2 cellular contexts compared by ENCODE assay signal in genomic region chr13:93296584-93296983, GRCh38.
TF ChIP-seq lines count a peak whose summit lies in the region.

No MANE protein-coding gene starts in this region.

TF ChIP-seq in IMR-90, 13 proteins besides CTCF, POLR2A, EP300 and RAD21:
- TF ChIP-seq CHD1 (IDR thresholded peaks at IDR 0.05; ENCODE audit: low read depth, low read length) (no peak), ELK1 (IDR thresholded peaks at IDR 0.05; ENCODE audit: borderline replicate concordance, low read depth, low read length) (no peak), BHLHE40 (IDR thresholded peaks at IDR 0.05; ENCODE audit: low read depth, low read length) (no peak), RCOR1 (IDR thresholded peaks at IDR 0.05; ENCODE audit: insufficient replicate concordance, low read length) (no peak), MAZ (IDR thresholded peaks at IDR 0.05; ENCODE audit: borderline replicate concordance, low read depth, low read length) (no peak), NFE2L2 (IDR thresholded peaks at IDR 0.05; ENCODE audit: low read depth, low read length) (no peak), MAFK (IDR thresholded peaks at IDR 0.05; ENCODE audit: low read depth, low read length) (no peak), RFX5 (IDR thresholded peaks at IDR 0.05; ENCODE audit: low read depth, low read length) (no peak), MXI1 (IDR thresholded peaks at IDR 0.05; ENCODE audit: borderline replicate concordance, low read depth, low read length) (no peak), USF2 (IDR thresholded peaks at IDR 0.05; ENCODE audit: low read depth, low read length) (no peak)

TF ChIP-seq in K562, 482 proteins besides CTCF, POLR2A, EP300 and RAD21 (continued from another document):
- peak; percentile 36 for TF ChIP-seq BHLHE40 (IDR thresholded peaks at IDR 0.05; ENCODE audit: low read length)
- TF ChIP-seq, protein P1, sequence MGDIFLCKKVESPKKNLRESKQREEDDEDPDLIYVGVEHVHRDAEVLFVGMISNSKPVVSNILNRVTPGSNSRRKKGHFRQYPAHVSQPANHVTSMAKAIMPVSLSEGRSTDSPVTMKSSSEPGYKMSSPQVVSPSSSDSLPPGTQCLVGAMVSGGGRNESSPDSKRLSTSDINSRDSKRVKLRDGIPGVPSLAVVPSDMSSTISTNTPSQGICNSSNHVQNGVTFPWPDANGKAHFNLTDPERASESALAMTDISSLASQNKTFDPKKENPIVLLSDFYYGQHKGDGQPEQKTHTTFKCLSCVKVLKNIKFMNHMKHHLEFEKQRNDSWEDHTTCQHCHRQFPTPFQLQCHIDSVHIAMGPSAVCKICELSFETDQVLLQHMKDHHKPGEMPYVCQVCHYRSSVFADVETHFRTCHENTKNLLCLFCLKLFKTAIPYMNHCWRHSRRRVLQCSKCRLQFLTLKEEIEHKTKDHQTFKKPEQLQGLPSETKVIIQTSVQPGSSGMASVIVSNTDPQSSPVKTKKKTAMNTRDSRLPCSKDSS (IDR thresholded peaks at IDR 0.05; ENCODE audit: low read depth, partially characterized antibody): no peak
